In the genomic region with DNA sequence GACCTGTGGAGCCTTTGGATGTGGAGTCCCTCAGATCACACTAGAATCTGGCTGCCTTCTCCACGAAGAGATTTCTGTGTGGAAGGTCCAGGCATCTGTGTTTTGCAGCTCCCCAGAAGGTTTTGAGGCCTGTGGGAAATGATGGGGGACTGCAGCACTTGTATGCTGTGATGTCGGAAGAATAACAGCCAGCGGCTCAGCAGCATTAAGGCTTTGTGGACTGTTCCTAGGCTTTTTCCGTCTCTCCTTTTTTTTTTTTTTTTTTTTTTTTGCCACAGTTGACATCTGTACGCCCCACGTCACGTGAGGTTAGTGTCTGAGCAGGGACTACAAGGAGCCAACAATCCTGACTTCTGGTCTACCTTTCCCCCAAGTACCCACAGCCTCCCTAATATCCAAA, we compare ENCODE assay signal across 20 cellular contexts.
DNase-seq lines count a peak whose midpoint lies in the region; ATAC-seq and TF ChIP-seq lines count a peak whose summit lies in the region.
"Had no signal": no experiment of that assay in that cellular context is flagged by ENCODE, and none has a peak within 500 bp of the region (broad histone marks: within the 10 kb centered on the region; RNA-seq: fewer than 3 reads in every experiment).

No MANE protein-coding gene starts in this region.

- TF ChIP-seq EP300 in esophagus muscularis mucosa (IDR thresholded peaks at IDR 0.05) = no peak

- DNase-seq in esophagus muscularis mucosa (ENCODE audit: extremely low spot score) (peak; percentile 62), substantia nigra (lab: John Stamatoyannopoulos, UW) (no peak), HCEC 1CT (no peak), foreskin fibroblast (no peak)
- DNase-seq: DMS153, DND-41, KG1, MM.1S, NCI-H1048, NCI-H1417, NCI-H1694, NCI-H2029 treated with DMSO at 0.1 percent for 48 hours, NCI-H446 treated with DMSO at 0.1 percent for 48 hours, NCI-H526, Right ventricle myocardium superior, RPMI8226 had no signal

- H3K4me1 Mint-ChIP-seq in activated T-helper 17 cell treated with anti-CD3 and anti-CD28 coated beads, Interleukin-2, amount 50 U/mL, for 72 hours = peaks cover 19% of the 10 kb centered on the region

- intact Hi-C loops in esophagus muscularis mucosa (cut with DNase I) = loop anchor here (10.0 kb wide), 1 partner anchor 149 kb away; no protein-coding TSS in a partner anchor

- WGBS in esophagus muscularis mucosa = 91% methylated on average over 7 of the region's 7 CpGs

- peaks cover 13% of the 10 kb centered on the region for H3K9me3 Mint-ChIP-seq in activated T-helper 17 cell treated with anti-CD3 and anti-CD28 coated beads, Interleukin-2, amount 50 U/mL, for 72 hours

- H3K27me3 ChIP-seq in esophagus muscularis mucosa = no peaks in the 10 kb centered on the region

- H3K4me3 Mint-ChIP-seq in activated T-helper 17 cell treated with anti-CD3 and anti-CD28 coated beads, Interleukin-2, amount 50 U/mL, for 72 hours = no peak overlapping the region

- no peak for TF ChIP-seq POLR2A in esophagus muscularis mucosa (IDR thresholded peaks at IDR 0.05; ENCODE audit: low read depth)

- H3K27ac Mint-ChIP-seq in activated T-helper 17 cell treated with anti-CD3 and anti-CD28 coated beads, Interleukin-2, amount 50 U/mL, for 72 hours = no peak overlapping the region
- H3K27ac Mint-ChIP-seq: B cell had no signal

- H3K4me1 ChIP-seq in esophagus muscularis mucosa = peaks cover 14 to 28% (median 24%) of the 10 kb centered on the region in 4 donors

- ATAC-seq in HG02973 (IDR thresholded peaks at IDR 0.05; ENCODE audit: unreplicated experiment) = no peak
- ATAC-seq in activated T-helper 17 cell treated with anti-CD3 and anti-CD28 coated beads, Interleukin-2, amount 50 U/mL, for 72 hours (replicated peaks) = no peak

- peaks cover 0 to 10% (median 4%) of the 10 kb centered on the region in 4 donors for H3K9me3 ChIP-seq in esophagus muscularis mucosa

- H3K4me3 ChIP-seq in esophagus muscularis mucosa (no peak overlapping the region), foreskin fibroblast (ENCODE audit: low read depth in 1 of 2, low read length in 2 of 2) (no peak overlapping the region)

- H3K27ac ChIP-seq in angular gyrus (ENCODE audit: low read depth, low read length) (peak overlapping the region; percentile 9), esophagus muscularis mucosa (replicated peaks in 1 of 4) (peak overlapping the region in 1 of 4 donors; percentile 68), substantia nigra (ENCODE audit: low read depth, low read length, poor library complexity, severe bottlenecking) (peak overlapping the region; percentile 42)

- no peaks in the 10 kb centered on the region for H3K27me3 Mint-ChIP-seq in activated T-helper 17 cell treated with anti-CD3 and anti-CD28 coated beads, Interleukin-2, amount 50 U/mL, for 72 hours
- H3K27me3 Mint-ChIP-seq: B cell had no signal

- no peaks in the 10 kb centered on the region for H3K36me3 ChIP-seq in esophagus muscularis mucosa

- no peak for TF ChIP-seq CTCF in esophagus muscularis mucosa (IDR thresholded peaks at IDR 0.05)
- no peak for TF ChIP-seq CTCF in foreskin fibroblast (IDR thresholded peaks at IDR 0.05; ENCODE audit: low read depth, low read length)

- no peaks in the 10 kb centered on the region for H3K36me3 Mint-ChIP-seq in activated T-helper 17 cell treated with anti-CD3 and anti-CD28 coated beads, Interleukin-2, amount 50 U/mL, for 72 hours (ENCODE audit: low read depth)
